ENCODE assay signal across 29 cellular contexts in the genomic region with DNA sequence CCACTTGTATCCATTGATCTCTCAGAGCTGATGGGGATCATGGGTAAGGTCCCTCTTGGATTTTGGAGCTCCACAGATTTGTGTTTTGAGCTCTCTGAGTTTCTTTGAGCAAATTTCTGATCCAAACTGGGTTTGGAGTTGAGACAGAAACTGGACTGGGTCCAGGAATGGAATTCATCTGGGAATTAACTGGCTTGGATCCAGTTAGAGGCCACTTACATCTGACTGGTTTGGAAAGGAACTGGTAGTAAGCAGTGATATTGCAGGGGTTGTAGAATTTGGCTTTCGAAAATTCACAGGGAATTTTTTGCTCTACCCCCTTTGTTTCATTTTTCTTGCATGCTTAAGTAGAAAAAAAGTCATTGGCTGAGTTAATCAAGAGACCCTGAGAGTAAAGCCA.
"Had no signal": no experiment of that assay in that cellular context is flagged by ENCODE, and none has a peak within 500 bp of the region (broad histone marks: within the 10 kb centered on the region; RNA-seq: fewer than 3 reads in every experiment).

No MANE protein-coding gene starts in this region.

- H3K79me2 ChIP-seq: hepatocyte had no signal

- H3K27ac Mint-ChIP-seq: dendritic cell treated with granulocyte-macrophage colony-stimulating factor and Interleukin-4, amounts not matched to agents 40 ng/mL and 50 ng/mL, for 4 days; endodermal cell; memory B cell; natural killer cell; stimulated activated naive CD8-positive, alpha-beta T cell treated with anti-CD3 and anti-CD28 coated beads, Interleukin-15, amount 100 ng/mL, for 72 hours had no signal

- H3K4me1 Mint-ChIP-seq: memory B cell; natural killer cell; stimulated activated naive CD8-positive, alpha-beta T cell treated with anti-CD3 and anti-CD28 coated beads, Interleukin-15, amount 100 ng/mL, for 72 hours had no signal

- H3K4me1 ChIP-seq: colonic mucosa, foreskin keratinocyte, heart left ventricle, pancreas, right lobe of liver, suprapubic skin, transverse colon, upper lobe of right lung, uterus had no signal

- H2AFZ ChIP-seq: hepatocyte had no signal

- H3K9me3 Mint-ChIP-seq: endodermal cell; memory B cell; stimulated activated naive CD8-positive, alpha-beta T cell treated with anti-CD3 and anti-CD28 coated beads, Interleukin-15, amount 100 ng/mL, for 72 hours had no signal

- FAIRE-seq: kidney, pancreas, small intestine had no signal

- H3K4me3 ChIP-seq: colonic mucosa, gastroesophageal sphincter, heart left ventricle, hepatocyte, lung, pancreas, right lobe of liver, suprapubic skin, transverse colon, upper lobe of right lung, uterus had no signal

- H3K36me3 ChIP-seq: colonic mucosa, gastroesophageal sphincter, heart left ventricle, neutrophil, pancreas, right lobe of liver, suprapubic skin, transverse colon, upper lobe of right lung, uterus had no signal

- H3K9me3 ChIP-seq: colonic mucosa, gastroesophageal sphincter, neutrophil, pancreas, right lobe of liver, suprapubic skin, transverse colon, upper lobe of right lung, uterus had no signal

- H3K27ac ChIP-seq: colonic mucosa, epithelial cell of prostate, foreskin keratinocyte, gastroesophageal sphincter, heart left ventricle, hepatocyte, neutrophil, pancreas, right lobe of liver, suprapubic skin, transverse colon, upper lobe of right lung, uterus had no signal

- ATAC-seq: esophagus mucosa; foreskin keratinocyte; gastroesophageal sphincter; heart left ventricle; left lobe of liver; natural killer cell; pancreas; right lobe of liver; stimulated activated naive CD8-positive, alpha-beta T cell treated with anti-CD3 and anti-CD28 coated beads, Interleukin-15, amount 100 ng/mL, for 72 hours; upper lobe of right lung had no signal

- DNase-seq: colonic mucosa; effector CD8-positive, alpha-beta T cell; endodermal cell; foreskin keratinocyte; heart left ventricle; kidney; natural killer cell; pancreas; right lobe of liver; small intestine; stimulated activated CD4-positive, alpha-beta T cell treated with anti-CD3 and anti-CD28 coated beads, Interleukin-12 subunit alpha, Interleukin-12 subunit beta, amount 100 ng/mL, for 4 hours; stimulated activated CD4-positive, alpha-beta T cell treated with anti-CD3 and anti-CD28 coated beads, Interleukin-1b, Interleukin-23, amount 100 ng/mL, for 48 hours; stimulated activated CD4-positive, alpha-beta T cell treated with anti-CD3 and anti-CD28 coated beads, Interleukin-4, amount 100 ng/mL, for 1 hour; stimulated activated CD8-positive, alpha-beta memory T cell treated with anti-CD3 and anti-CD28 coated beads, Interleukin-4, amount 100 ng/mL, for 48 hours; stimulated activated naive CD4-positive, alpha-beta T cell; stimulated activated naive CD8-positive, alpha-beta T cell treated with anti-CD3 and anti-CD28 coated beads, Interleukin-15, amount 100 ng/mL, for 72 hours; transverse colon; upper lobe of right lung; uterus had no signal

- H3K27me3 ChIP-seq: colonic mucosa, foreskin keratinocyte, gastroesophageal sphincter, heart left ventricle, hepatocyte, neutrophil, pancreas, right lobe of liver, suprapubic skin, transverse colon, upper lobe of right lung, uterus had no signal

- H3K4me2 ChIP-seq: hepatocyte had no signal

- H3K36me3 Mint-ChIP-seq: memory B cell had no signal

- H3K27me3 Mint-ChIP-seq: dendritic cell treated with granulocyte-macrophage colony-stimulating factor and Interleukin-4, amounts not matched to agents 40 ng/mL and 50 ng/mL, for 4 days; memory B cell; stimulated activated naive CD8-positive, alpha-beta T cell treated with anti-CD3 and anti-CD28 coated beads, Interleukin-15, amount 100 ng/mL, for 72 hours had no signal

- H3K4me3 Mint-ChIP-seq: dendritic cell treated with granulocyte-macrophage colony-stimulating factor and Interleukin-4, amounts not matched to agents 40 ng/mL and 50 ng/mL, for 4 days; endodermal cell; memory B cell; natural killer cell; stimulated activated naive CD8-positive, alpha-beta T cell treated with anti-CD3 and anti-CD28 coated beads, Interleukin-15, amount 100 ng/mL, for 72 hours had no signal
